1 cellular context compared by ENCODE assay signal in genomic region chr20:36384022-36384619, GRCh38.
TF ChIP-seq lines count a peak whose summit lies in the region.

No MANE protein-coding gene starts in this region.

TF ChIP-seq in HepG2, 621 proteins besides CTCF, POLR2A, EP300 and RAD21 (continued from another document and continues in another):
- TF ChIP-seq, protein P1, sequence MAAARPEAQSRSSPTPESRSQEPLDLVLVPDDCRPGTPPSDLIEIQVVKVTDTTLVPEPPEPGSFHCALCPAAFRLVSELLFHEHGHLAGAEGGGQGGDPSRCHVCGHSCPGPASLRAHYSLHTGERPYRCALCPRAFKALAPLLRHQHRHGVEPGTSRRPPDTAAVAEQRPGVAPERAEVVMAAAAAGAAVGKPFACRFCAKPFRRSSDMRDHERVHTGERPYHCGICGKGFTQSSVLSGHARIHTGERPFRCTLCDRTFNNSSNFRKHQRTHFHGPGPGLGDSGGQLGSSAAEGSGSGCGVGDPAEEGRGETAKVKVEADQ (CRISPR knock-in tag; IDR thresholded peaks at IDR 0.05; ENCODE audit: borderline replicate concordance): peak; percentile 100
- TF ChIP-seq HNRNPL (IDR thresholded peaks at IDR 0.05; ENCODE audit: low read depth, low read length): no peak
- peak; percentile 97 for TF ChIP-seq YEATS2 (CRISPR knock-in tag; IDR thresholded peaks at IDR 0.05; ENCODE audit: borderline replicate concordance)
- TF ChIP-seq, protein P2, sequence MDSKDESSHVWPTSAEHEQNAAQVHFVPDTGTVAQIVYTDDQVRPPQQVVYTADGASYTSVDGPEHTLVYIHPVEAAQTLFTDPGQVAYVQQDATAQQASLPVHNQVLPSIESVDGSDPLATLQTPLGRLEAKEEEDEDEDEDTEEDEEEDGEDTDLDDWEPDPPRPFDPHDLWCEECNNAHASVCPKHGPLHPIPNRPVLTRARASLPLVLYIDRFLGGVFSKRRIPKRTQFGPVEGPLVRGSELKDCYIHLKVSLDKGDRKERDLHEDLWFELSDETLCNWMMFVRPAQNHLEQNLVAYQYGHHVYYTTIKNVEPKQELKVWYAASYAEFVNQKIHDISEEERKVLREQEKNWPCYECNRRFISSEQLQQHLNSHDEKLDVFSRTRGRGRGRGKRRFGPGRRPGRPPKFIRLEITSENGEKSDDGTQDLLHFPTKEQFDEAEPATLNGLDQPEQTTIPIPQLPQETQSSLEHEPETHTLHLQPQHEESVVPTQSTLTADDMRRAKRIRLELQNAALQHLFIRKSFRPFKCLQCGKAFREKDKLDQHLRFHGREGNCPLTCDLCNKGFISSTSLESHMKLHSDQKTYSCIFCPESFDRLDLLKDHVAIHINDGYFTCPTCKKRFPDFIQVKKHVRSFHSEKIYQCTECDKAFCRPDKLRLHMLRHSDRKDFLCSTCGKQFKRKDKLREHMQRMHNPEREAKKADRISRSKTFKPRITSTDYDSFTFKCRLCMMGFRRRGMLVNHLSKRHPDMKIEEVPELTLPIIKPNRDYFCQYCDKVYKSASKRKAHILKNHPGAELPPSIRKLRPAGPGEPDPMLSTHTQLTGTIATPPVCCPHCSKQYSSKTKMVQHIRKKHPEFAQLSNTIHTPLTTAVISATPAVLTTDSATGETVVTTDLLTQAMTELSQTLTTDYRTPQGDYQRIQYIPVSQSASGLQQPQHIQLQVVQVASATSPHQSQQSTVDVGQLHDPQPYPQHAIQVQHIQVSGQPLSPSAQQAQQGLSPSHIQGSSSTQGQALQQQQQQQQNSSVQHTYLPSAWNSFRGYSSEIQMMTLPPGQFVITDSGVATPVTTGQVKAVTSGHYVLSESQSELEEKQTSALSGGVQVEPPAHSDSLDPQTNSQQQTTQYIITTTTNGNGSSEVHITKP (CRISPR knock-in tag; IDR thresholded peaks at IDR 0.05; ENCODE audit: low read depth): peak; percentile 96
- no peak; the same call in 1 of the 2 replicates for TF ChIP-seq MBNL3 (CRISPR knock-in tag; conservative IDR thresholded peaks at IDR 0.05)
- peak; percentile 94 for TF ChIP-seq TARDBP (CRISPR knock-in tag; IDR thresholded peaks at IDR 0.05)
- peak; percentile 99 for TF ChIP-seq ZKSCAN8 (CRISPR knock-in tag; IDR thresholded peaks at IDR 0.05; ENCODE audit: borderline replicate concordance)
- TF ChIP-seq, protein P3, sequence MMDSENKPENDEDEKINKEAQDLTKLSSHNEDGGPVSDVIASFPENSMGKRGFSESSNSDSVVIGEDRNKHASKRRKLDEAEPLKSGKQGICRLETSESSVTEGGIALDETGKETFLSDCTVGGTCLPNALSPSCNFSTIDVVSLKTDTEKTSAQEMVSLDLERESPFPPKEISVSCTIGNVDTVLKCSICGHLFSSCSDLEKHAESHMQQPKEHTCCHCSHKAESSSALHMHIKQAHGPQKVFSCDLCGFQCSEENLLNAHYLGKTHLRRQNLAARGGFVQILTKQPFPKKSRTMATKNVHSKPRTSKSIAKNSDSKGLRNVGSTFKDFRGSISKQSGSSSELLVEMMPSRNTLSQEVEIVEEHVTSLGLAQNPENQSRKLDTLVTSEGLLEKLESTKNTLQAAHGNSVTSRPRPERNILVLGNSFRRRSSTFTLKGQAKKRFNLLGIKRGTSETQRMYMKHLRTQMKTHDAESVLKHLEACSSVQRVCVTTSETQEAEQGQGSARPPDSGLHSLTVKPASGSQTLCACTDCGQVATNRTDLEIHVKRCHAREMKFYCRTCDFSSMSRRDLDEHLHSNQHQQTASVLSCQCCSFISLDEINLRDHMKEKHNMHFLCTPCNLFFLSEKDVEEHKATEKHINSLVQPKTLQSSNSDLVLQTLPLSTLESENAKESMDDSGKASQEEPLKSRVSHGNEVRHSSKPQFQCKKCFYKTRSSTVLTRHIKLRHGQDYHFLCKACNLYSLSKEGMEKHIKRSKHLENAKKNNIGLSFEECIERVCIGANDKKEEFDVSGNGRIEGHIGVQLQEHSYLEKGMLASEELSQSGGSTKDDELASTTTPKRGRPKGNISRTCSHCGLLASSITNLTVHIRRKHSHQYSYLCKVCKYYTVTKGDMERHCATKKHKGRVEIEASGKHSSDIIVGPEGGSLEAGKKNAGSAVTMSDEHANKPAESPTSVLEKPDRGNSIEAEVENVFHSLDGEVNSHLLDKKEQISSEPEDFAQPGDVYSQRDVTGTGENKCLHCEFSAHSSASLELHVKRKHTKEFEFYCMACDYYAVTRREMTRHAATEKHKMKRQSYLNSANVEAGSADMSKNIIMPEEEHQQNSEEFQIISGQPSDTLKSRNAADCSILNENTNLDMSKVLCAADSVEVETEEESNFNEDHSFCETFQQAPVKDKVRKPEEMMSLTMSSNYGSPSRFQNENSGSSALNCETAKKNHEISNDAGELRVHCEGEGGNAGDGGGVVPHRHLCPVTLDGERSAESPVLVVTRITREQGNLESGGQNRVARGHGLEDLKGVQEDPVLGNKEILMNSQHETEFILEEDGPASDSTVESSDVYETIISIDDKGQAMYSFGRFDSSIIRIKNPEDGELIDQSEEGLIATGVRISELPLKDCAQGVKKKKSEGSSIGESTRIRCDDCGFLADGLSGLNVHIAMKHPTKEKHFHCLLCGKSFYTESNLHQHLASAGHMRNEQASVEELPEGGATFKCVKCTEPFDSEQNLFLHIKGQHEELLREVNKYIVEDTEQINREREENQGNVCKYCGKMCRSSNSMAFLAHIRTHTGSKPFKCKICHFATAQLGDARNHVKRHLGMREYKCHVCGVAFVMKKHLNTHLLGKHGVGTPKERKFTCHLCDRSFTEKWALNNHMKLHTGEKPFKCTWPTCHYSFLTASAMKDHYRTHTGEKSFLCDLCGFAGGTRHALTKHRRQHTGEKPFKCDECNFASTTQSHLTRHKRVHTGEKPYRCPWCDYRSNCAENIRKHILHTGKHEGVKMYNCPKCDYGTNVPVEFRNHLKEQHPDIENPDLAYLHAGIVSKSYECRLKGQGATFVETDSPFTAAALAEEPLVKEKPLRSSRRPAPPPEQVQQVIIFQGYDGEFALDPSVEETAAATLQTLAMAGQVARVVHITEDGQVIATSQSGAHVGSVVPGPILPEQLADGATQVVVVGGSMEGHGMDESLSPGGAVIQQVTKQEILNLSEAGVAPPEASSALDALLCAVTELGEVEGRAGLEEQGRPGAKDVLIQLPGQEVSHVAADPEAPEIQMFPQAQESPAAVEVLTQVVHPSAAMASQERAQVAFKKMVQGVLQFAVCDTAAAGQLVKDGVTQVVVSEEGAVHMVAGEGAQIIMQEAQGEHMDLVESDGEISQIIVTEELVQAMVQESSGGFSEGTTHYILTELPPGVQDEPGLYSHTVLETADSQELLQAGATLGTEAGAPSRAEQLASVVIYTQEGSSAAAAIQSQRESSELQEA (CRISPR knock-in tag; IDR thresholded peaks at IDR 0.05; ENCODE audit: not compliant biosample characterization): peak; percentile 99
- TF ChIP-seq FOXK2 (IDR thresholded peaks at IDR 0.05): no peak
- TF ChIP-seq FOXC1 (CRISPR knock-in tag; IDR thresholded peaks at IDR 0.05; ENCODE audit: borderline replicate concordance): peak; percentile 100
- TF ChIP-seq ATF3 (CRISPR knock-in tag; IDR thresholded peaks at IDR 0.05): peak; percentile 100
- TF ChIP-seq ISL2 (CRISPR knock-in tag; IDR thresholded peaks at IDR 0.05): peak; percentile 98
- no peak for TF ChIP-seq HDAC6 (IDR thresholded peaks at IDR 0.05; ENCODE audit: low read depth, low read length)
- TF ChIP-seq POLR2AphosphoS2 (IDR thresholded peaks at IDR 0.05; ENCODE audit: low read depth, low read length): no peak
- TF ChIP-seq TBX2 (CRISPR knock-in tag; IDR thresholded peaks at IDR 0.05; ENCODE audit: borderline replicate concordance): peak; percentile 99
- peak; percentile 100 for TF ChIP-seq ZNF570 (CRISPR knock-in tag; IDR thresholded peaks at IDR 0.05; ENCODE audit: borderline replicate concordance)
- peak; percentile 98 for TF ChIP-seq HOXA3 (CRISPR knock-in tag; IDR thresholded peaks at IDR 0.05)
- peak; percentile 99 for TF ChIP-seq CSRNP2 (CRISPR knock-in tag; conservative IDR thresholded peaks at IDR 0.05; ENCODE audit: low read depth)
- peak; percentile 99 for TF ChIP-seq ZHX1 (CRISPR knock-in tag; IDR thresholded peaks at IDR 0.05; ENCODE audit: low read depth)
- TF ChIP-seq MAF1 (CRISPR knock-in tag; IDR thresholded peaks at IDR 0.05; ENCODE audit: borderline replicate concordance): peak; percentile 100
- TF ChIP-seq SKIL (CRISPR knock-in tag; IDR thresholded peaks at IDR 0.05; ENCODE audit: borderline replicate concordance): peak; percentile 96
- TF ChIP-seq, protein P4, sequence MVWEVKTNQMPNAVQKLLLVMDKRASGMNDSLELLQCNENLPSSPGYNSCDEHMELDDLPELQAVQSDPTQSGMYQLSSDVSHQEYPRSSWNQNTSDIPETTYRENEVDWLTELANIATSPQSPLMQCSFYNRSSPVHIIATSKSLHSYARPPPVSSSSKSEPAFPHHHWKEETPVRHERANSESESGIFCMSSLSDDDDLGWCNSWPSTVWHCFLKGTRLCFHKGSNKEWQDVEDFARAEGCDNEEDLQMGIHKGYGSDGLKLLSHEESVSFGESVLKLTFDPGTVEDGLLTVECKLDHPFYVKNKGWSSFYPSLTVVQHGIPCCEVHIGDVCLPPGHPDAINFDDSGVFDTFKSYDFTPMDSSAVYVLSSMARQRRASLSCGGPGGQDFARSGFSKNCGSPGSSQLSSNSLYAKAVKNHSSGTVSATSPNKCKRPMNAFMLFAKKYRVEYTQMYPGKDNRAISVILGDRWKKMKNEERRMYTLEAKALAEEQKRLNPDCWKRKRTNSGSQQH (CRISPR knock-in tag; IDR thresholded peaks at IDR 0.05; ENCODE audit: low read depth): peak; percentile 100
- TF ChIP-seq ZNF543 (CRISPR knock-in tag; IDR thresholded peaks at IDR 0.05): peak; percentile 100
- peak; percentile 100 for TF ChIP-seq NFATC3 (CRISPR knock-in tag; IDR thresholded peaks at IDR 0.05)
- peak; percentile 100 for TF ChIP-seq TEF (CRISPR knock-in tag; IDR thresholded peaks at IDR 0.05)
- TF ChIP-seq, protein P5, sequence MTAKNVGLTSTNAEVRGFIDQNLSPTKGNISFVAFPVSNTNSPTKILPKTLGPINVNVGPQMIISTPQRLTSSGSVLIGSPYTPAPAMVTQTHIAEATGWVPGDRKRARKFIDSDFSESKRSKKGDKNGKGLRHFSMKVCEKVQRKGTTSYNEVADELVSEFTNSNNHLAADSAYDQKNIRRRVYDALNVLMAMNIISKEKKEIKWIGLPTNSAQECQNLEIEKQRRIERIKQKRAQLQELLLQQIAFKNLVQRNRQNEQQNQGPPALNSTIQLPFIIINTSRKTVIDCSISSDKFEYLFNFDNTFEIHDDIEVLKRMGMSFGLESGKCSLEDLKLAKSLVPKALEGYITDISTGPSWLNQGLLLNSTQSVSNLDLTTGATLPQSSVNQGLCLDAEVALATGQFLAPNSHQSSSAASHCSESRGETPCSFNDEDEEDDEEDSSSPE (CRISPR knock-in tag; IDR thresholded peaks at IDR 0.05): peak; percentile 95
- peak; percentile 100 for TF ChIP-seq ZNF235 (CRISPR knock-in tag; IDR thresholded peaks at IDR 0.05; ENCODE audit: borderline replicate concordance)
- TF ChIP-seq U2AF1 (optimal IDR thresholded peaks at IDR 0.05; ENCODE audit: low read depth, low read length): peak; percentile 54
- TF ChIP-seq TBP (CRISPR knock-in tag; IDR thresholded peaks at IDR 0.05): no peak
- peak; percentile 100 for TF ChIP-seq ZNF546 (CRISPR knock-in tag; conservative IDR thresholded peaks at IDR 0.05)
- peak; percentile 80 for TF ChIP-seq ZNF143 (CRISPR knock-in tag; IDR thresholded peaks at IDR 0.05)
- peak; percentile 99 for TF ChIP-seq ZNF564 (CRISPR knock-in tag; IDR thresholded peaks at IDR 0.05)
- TF ChIP-seq RCOR2 (CRISPR knock-in tag; IDR thresholded peaks at IDR 0.05): peak; percentile 98
- TF ChIP-seq RFX5 (IDR thresholded peaks at IDR 0.05; ENCODE audit: low read depth, low read length): no peak
